In the genomic region with DNA sequence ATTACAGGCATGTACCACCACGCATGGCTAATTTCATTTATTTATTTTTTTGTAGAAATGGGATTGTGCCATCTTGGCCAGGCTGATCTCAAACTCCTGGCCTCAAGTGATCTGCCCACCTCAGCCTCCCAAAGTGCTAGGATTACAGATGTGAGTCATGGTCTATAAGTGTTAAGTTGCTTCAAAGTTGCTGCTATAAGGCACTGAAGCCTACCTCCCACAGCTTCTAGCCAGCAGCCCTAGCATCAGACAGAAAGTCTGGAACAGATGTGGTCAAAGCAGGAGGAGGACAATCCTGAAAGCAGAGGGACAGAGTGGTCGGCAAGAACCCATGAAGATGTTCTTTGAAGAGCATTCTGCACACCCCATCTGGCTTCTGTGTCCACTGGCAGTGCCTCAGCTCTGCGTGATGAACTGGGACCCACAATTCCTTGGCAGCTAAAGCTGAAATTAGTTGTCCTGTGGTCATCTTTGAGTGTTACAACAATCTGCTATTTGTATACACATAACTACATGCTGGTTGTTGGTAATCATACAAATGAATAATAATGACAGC, we compare ENCODE assay signal across 13 cellular contexts. TPM values are rescaled to one million over a fixed set of nuclear protein-coding genes. Genes with fewer than 3 reads are reported as not detected.
DNase-seq lines count a peak whose midpoint lies in the region; ATAC-seq and TF ChIP-seq lines count a peak whose summit lies in the region.
"Had no signal": no experiment of that assay in that cellular context is flagged by ENCODE, and none has a peak within 500 bp of the region (broad histone marks: within the 10 kb centered on the region; RNA-seq: fewer than 3 reads in every experiment).

No MANE protein-coding gene starts in this region.

- no peak overlapping the region for H3K9ac ChIP-seq in fibroblast of lung (ENCODE audit: insufficient read depth, low read length)

- H3K79me2 ChIP-seq in fibroblast of lung (ENCODE audit: control insufficient read depth, insufficient read depth, low read length), result peaks cover 38% of the 10 kb centered on the region

- H3K9me3 ChIP-seq in RWPE2 (ENCODE audit: severe bottlenecking) (no peaks in the 10 kb centered on the region), fibroblast of lung (ENCODE audit: control insufficient read depth, insufficient read depth, low read depth, low read length) (no peaks in the 10 kb centered on the region)
- H3K9me3 ChIP-seq: SJCRH30 had no signal

- peaks cover 44% of the 10 kb centered on the region for H3K36me3 Mint-ChIP-seq in T-helper 2 cell treated with Interferon-gamma antibody and Interleukin-4, amounts not matched to agents 5 μg/mL and 100 μg/mL, for 36 hours (ENCODE audit: low read depth)

- H4K20me1 ChIP-seq in fibroblast of lung (ENCODE audit: control insufficient read depth, extremely low read depth, insufficient read depth, low read length), result no peaks in the 10 kb centered on the region

- peak overlapping the region; percentile 71 for H3K27ac ChIP-seq in RWPE2 (ENCODE audit: poor library complexity, severe bottlenecking)
- no peak overlapping the region for H3K27ac ChIP-seq in fibroblast of lung (ENCODE audit: insufficient read depth, low read length)
- H3K27ac ChIP-seq in skin epidermis, result peak overlapping the region in 14 of 21 experiments; percentile 10 to 83 (median 65)
- H3K27ac ChIP-seq: SJCRH30 had no signal

- H3K4me1 ChIP-seq in RWPE2 (ENCODE audit: insufficient read depth, poor library complexity, severe bottlenecking), result peaks cover 41% of the 10 kb centered on the region
- peaks cover 24% of the 10 kb centered on the region for H3K4me1 ChIP-seq in fibroblast of lung (ENCODE audit: control insufficient read depth, extremely low read depth, insufficient read depth, low read length)

- H3K4me3 ChIP-seq in RWPE2 (ENCODE audit: severe bottlenecking), result no peak overlapping the region
- H3K4me3 ChIP-seq in fibroblast of lung (replicated peaks in 1 of 4; ENCODE audit: control extremely low read depth in 1 of 4, insufficient read depth in 1 of 4, low read depth in 3 of 4, low read length in 4 of 4), result no peak overlapping the region
- no peak overlapping the region for H3K4me3 ChIP-seq in skin epidermis
- H3K4me3 ChIP-seq: SJCRH30 had no signal

- H3K4me2 ChIP-seq in fibroblast of lung (ENCODE audit: extremely low read depth, insufficient read depth, low read length), result peak overlapping the region; percentile 15

- H3K9me3 Mint-ChIP-seq in T-helper 2 cell treated with Interferon-gamma antibody and Interleukin-4, amounts not matched to agents 5 μg/mL and 100 μg/mL, for 36 hours, result no peaks in the 10 kb centered on the region

- H3K27me3 ChIP-seq in RWPE2 (ENCODE audit: insufficient read depth, poor library complexity, severe bottlenecking) (no peaks in the 10 kb centered on the region), fibroblast of lung (ENCODE audit: control insufficient read depth, insufficient read depth, low read length) (no peaks in the 10 kb centered on the region)
- H3K27me3 ChIP-seq: SJCRH30 had no signal

- peak overlapping the region; percentile 82 for H3K27ac Mint-ChIP-seq in T-helper 2 cell treated with Interferon-gamma antibody and Interleukin-4, amounts not matched to agents 5 μg/mL and 100 μg/mL, for 36 hours

- no peaks in the 10 kb centered on the region for H3K27me3 Mint-ChIP-seq in T-helper 2 cell treated with Interferon-gamma antibody and Interleukin-4, amounts not matched to agents 5 μg/mL and 100 μg/mL, for 36 hours (ENCODE audit: low read depth)

- peak overlapping the region; percentile 34 for H3K4me3 Mint-ChIP-seq in T-helper 2 cell treated with Interferon-gamma antibody and Interleukin-4, amounts not matched to agents 5 μg/mL and 100 μg/mL, for 36 hours

- no peak for DNase-seq in T-helper 2 cell treated with Interferon-gamma antibody and Interleukin-4, amounts not matched to agents 5 μg/mL and 100 μg/mL, for 36 hours (ENCODE audit: low spot score)
- DNase-seq in T-helper 2 cell (no peak), RWPE2 (ENCODE audit: low spot score) (no peak), fibroblast of lung (ENCODE audit: low read depth in 2 of 2) (peak; percentile 55 to 79), NK-92 (lab: John Stamatoyannopoulos, UW; ENCODE audit: unreplicated experiment) (no peak), globus pallidus (ENCODE audit: low spot score) (no peak)
- no peak for DNase-seq in stimulated activated CD4-positive, alpha-beta T cell treated with anti-CD3 and anti-CD28 coated beads, Interleukin-2, amount 100 ng/mL, for 48 hours
- DNase-seq: NCI-H1105 treated with DMSO at 0.1 percent for 48 hours had no signal

- H3K4me1 Mint-ChIP-seq in T-helper 2 cell treated with Interferon-gamma antibody and Interleukin-4, amounts not matched to agents 5 μg/mL and 100 μg/mL, for 36 hours (ENCODE audit: low read depth), result peaks cover 62% of the 10 kb centered on the region

- no peak overlapping the region for H2AFZ ChIP-seq in fibroblast of lung (ENCODE audit: low read length)

- H3K36me3 ChIP-seq in RWPE2 (ENCODE audit: low read depth) (peaks cover 34% of the 10 kb centered on the region), fibroblast of lung (ENCODE audit: control insufficient read depth, insufficient read depth, low read length) (peaks cover 4% of the 10 kb centered on the region)
- H3K36me3 ChIP-seq: SJCRH30 had no signal

- peak; percentile 48; the same call in 2 of the 3 replicates for ATAC-seq in RWPE2 (ENCODE audit: low read depth)

- no peak for TF ChIP-seq CTCF in RWPE2 (IDR thresholded peaks at IDR 0.05; ENCODE audit: poor library complexity, severe bottlenecking)
- TF ChIP-seq CTCF in fibroblast of lung (conservative IDR thresholded peaks at IDR 0.05 in 1 of 2, IDR thresholded peaks at IDR 0.05 in 1 of 2; ENCODE audit: low read depth in 1 of 2, low read length in 2 of 2), result no peak

RNA-seq across cellular contexts. Expression of gene MAP3K14, which starts 11.2 kb away (rescaled TPM):
- 3.6 TPM in 2 replicates for total RNA-seq in fibroblast of lung
- 3.9 and 5.2 TPM in 2 replicates for polyA plus RNA-seq in fibroblast of lung
- polyA plus RNA-seq in fibroblast of lung (2012), result 3.8 and 5.8 TPM in 2 replicates
- 3.6 and 6.0 TPM in 2 replicates for polyA minus RNA-seq in fibroblast of lung (ENCODE audit: low replicate concordance)

RNA-seq across cellular contexts. Expression of gene SPATA32, which starts 43.7 kb away (rescaled TPM):
- not detected in 2 replicates for total RNA-seq in fibroblast of lung
- polyA plus RNA-seq in fibroblast of lung, result not detected in 2 replicates
- polyA plus RNA-seq in fibroblast of lung (2012), result not detected in 2 replicates
- not detected in 2 replicates for polyA minus RNA-seq in fibroblast of lung (ENCODE audit: low replicate concordance)
- total RNA-seq: A673, dermis microvascular lymphatic vessel endothelial cell, pulmonary artery endothelial cell had no signal

Comparison
In these comparisons a context has a peak if more than half of its experiments do, and no peak if none do; other contexts are left out.
1. DNase-seq: peak in fibroblast of lung (2 of 2); none in T-helper 2 cell treated with Interferon-gamma antibody and Interleukin-4, amounts not matched to agents 5 μg/mL and 100 μg/mL, for 36 hours (single experiment), T-helper 2 cell (0 of 5), RWPE2 (single experiment), stimulated activated CD4-positive, alpha-beta T cell treated with anti-CD3 and anti-CD28 coated beads, Interleukin-2, amount 100 ng/mL, for 48 hours (0 of 2), NK-92 (single experiment) and globus pallidus (single experiment).